8 cellular contexts compared by ENCODE assay signal in the genomic region with DNA sequence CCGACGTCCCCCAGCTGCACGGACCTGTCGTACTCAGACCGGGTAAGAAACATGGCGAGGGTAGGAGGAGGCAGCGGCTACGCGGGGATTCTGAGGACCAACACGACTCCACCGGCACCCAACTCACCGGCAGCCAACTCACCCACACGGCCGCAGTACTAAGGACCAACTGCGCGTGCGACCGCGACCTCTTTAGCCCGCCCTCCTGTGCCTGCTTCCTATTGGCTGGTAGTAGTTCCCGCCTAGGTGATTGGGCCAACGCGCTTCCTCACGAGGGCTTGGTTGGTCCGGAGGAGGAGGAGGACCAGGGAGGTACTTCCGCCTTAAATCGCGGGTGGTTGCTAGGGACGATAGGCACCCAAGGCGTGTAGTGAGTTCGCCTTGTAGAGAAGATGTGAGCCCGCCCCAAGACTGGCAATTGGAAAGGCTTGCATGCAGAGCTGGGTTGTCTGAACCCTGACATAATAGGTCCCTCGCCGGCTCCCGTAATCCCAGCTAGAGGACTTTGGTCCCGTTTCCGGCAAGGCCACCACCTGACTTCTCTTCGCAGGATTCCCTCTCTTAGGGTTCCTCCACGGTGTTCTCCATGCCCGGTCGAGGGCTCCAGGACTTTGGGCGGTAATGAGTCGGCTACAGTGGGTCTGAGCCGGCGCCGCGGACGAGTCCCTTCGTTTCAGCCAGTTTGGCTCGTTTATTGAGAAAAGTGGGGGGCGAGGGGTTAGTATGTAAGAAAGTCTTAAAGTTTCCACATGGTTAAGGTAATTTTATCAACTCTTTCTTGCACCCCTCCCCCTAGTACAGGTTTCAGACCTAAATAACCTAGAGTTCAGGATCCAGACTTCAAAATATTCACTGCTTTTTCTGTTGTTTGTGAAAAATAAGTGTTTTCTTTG. TPM values are rescaled to one million over a fixed set of nuclear protein-coding genes. Genes with fewer than 3 reads are reported as not detected.
A peak's percentile ranks its signal among the peaks of the same experiment; 100 is the strongest.
DNase-seq lines count a peak whose midpoint lies in the region; ATAC-seq, FAIRE-seq and TF ChIP-seq lines count a peak whose summit lies in the region.

TSS of gene PSMA5 (minus strand) at position 171 of the 893 bp plus-strand sequence. CDS start at position 53, 118 bp downstream.

- ATAC-seq in natural killer cell, result peak; percentile 87 to 98 (median 94)

- H4K20me1 ChIP-seq in Loucy (ENCODE audit: insufficient read depth, low read length, poor library complexity, severe bottlenecking), result peaks cover 18% of the 10 kb centered on the region

- H3K36me3 Mint-ChIP-seq in natural killer cell, result no peaks in the 10 kb centered on the region

- H3K9me3 Mint-ChIP-seq in natural killer cell, result no peaks in the 10 kb centered on the region

- FAIRE-seq in H54 (lab: Jason Lieb, UNC), result peak; percentile 98

- peak; percentile 100 for DNase-seq in EL
- DNase-seq in H54 (ENCODE audit: insufficient read length, low spot score), result peak; percentile 87
- peak; percentile 93 for DNase-seq in activated T-helper 9 cell treated with anti-CD3 and anti-CD28 coated beads, Interleukin-2, amount 50 U/mL, for 16 hours (ENCODE audit: low read depth)
- DNase-seq in fibroblast of peridontal ligament (ENCODE audit: extremely low read depth), result peak; percentile 99
- peak; percentile 92 for DNase-seq in natural killer cell
- peak; percentile 98 for DNase-seq in stimulated activated naive CD4-positive, alpha-beta T cell treated with Interleukin-2 at 50 U/mL for 16 hours (lab: John Stamatoyannopoulos, UW)

- TF ChIP-seq POLR2A in H54 (IDR thresholded peaks at IDR 0.05; ENCODE audit: low read depth, low read length) (peak; percentile 90), Raji (IDR thresholded peaks at IDR 0.05; ENCODE audit: insufficient read depth, low read depth, low read length) (peak; percentile 97)

- H3F3A ChIP-seq in Loucy (ENCODE audit: low read depth), result peaks cover 4% of the 10 kb centered on the region

- H3K4me3 ChIP-seq in Loucy (ENCODE audit: low read length, poor library complexity, severe bottlenecking), result peak within 1 kb of the TSS; percentile 98

- 0 out of 2 replicates have a peak, but pooled peaks cover 1% of the 10 kb centered on the region for H3K36me3 ChIP-seq in Loucy (ENCODE audit: insufficient read depth, low read length)

- H3K9me2 ChIP-seq in Loucy (replicated peaks; ENCODE audit: low read depth, low read length), result no peaks in the 10 kb centered on the region

- H3K27me3 Mint-ChIP-seq in natural killer cell (ENCODE audit: low read depth in 2 of 2), result peaks cover 0 to 9% of the 10 kb centered on the region in 2 donors

- H3K27ac Mint-ChIP-seq in natural killer cell, result peak within 1 kb of the TSS; percentile 98

- H3K4me1 ChIP-seq in Loucy (ENCODE audit: insufficient read depth, low read length, poor library complexity, severe bottlenecking), result peaks cover 34% of the 10 kb centered on the region

- intact Hi-C loops in natural killer cell (cut with micrococcal nuclease), result loop anchor here (1.0 to 5.0 kb wide), 3 partner anchors 57 to 912 kb away; partner anchors contain the start of genes ATXN7L2, GNAI3 and RBM15

- H3K9me3 ChIP-seq in Loucy (ENCODE audit: insufficient read depth, low read depth, low read length), result no peaks in the 10 kb centered on the region

- no peak for TF ChIP-seq CTCF in Loucy (conservative IDR thresholded peaks at IDR 0.05; ENCODE audit: low read length)
- TF ChIP-seq CTCF in natural killer cell (IDR thresholded peaks at IDR 0.05), result no peak

- H3K79me2 ChIP-seq in Loucy (ENCODE audit: insufficient read depth, low read length), result peaks cover 51% of the 10 kb centered on the region

- peak within 1 kb of the TSS; percentile 94 for H3K4me2 ChIP-seq in Loucy (ENCODE audit: low read depth, low read length, poor library complexity, severe bottlenecking)

- peak within 1 kb of the TSS; percentile 82 for H3K9ac ChIP-seq in Loucy (ENCODE audit: low read depth, low read length, poor library complexity, severe bottlenecking)

- peak within 1 kb of the TSS; percentile 96 for H3K4me3 Mint-ChIP-seq in natural killer cell

- H3K4me1 Mint-ChIP-seq in natural killer cell, result peaks cover 36 to 45% of the 10 kb centered on the region in 2 donors

- H2AFZ ChIP-seq in Loucy (ENCODE audit: low read length), result peak within 1 kb of the TSS; percentile 90

- H3K27me3 ChIP-seq in Loucy (ENCODE audit: insufficient read depth, low read length, poor library complexity, severe bottlenecking), result peaks cover 4% of the 10 kb centered on the region

RNA-seq across cellular contexts. Expression of gene PSMA5, which starts in this region (rescaled TPM):
- 10 to 100 TPM; 54.7 to 76.0 (median 59.6) TPM for total RNA-seq in natural killer cell

Comparison
In these comparisons a context has a peak if more than half of its experiments do, and no peak if none do; other contexts are left out.
1. Peak in every context shown above with its lines: DNase-seq, ATAC-seq and H3K4me3 ChIP-seq.